In the genomic region with DNA sequence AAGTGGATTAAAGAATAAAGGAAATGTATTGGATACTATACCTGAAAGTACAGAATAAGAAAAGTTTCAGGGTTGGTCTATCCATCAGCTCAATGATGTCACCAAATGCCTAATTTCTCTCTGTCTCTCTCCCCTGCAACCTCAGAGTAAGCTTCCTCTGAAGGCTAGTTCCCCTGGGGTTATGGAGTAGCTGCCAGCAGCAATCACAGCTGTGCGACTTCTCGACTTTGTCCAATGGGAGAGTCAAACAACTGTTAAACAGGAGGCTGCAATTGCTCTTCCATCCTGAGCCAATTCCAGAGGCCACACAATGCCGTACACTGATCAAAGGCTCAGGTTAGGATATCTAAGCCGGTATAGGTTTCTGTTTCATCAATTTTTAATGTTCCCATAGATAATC, we compare ENCODE assay signal across 16 cellular contexts.
A peak's percentile ranks its signal among the peaks of the same experiment; 100 is the strongest.
DNase-seq lines count a peak whose midpoint lies in the region; ATAC-seq, FAIRE-seq and TF ChIP-seq lines count a peak whose summit lies in the region.
"Had no signal": no experiment of that assay in that cellular context is flagged by ENCODE, and none has a peak within 500 bp of the region (broad histone marks: within the 10 kb centered on the region; RNA-seq: fewer than 3 reads in every experiment).

No MANE protein-coding gene starts in this region.

- H3K27me3 Mint-ChIP-seq in WTC11 (ENCODE audit: low read depth): no peaks in the 10 kb centered on the region

- DNase-seq in NCI-H1694 (lab: John Stamatoyannopoulos, UW) (peak; percentile 9), NCI-H1694 treated with DMSO at 0.1 percent for 48 hours (lab: John Stamatoyannopoulos, UW) (no peak), NCI-H2171 treated with DMSO at 0.1 percent for 48 hours (lab: John Stamatoyannopoulos, UW) (peak; percentile 94), WTC11 (ENCODE audit: low spot score) (no peak), pons (ENCODE audit: low spot score) (peak; percentile 25), GM19239 (ENCODE audit: insufficient read length, low spot score) (no peak), T1000 (lab: John Stamatoyannopoulos, UW) (no peak)
- DNase-seq: 8988T; CD8-positive, alpha-beta T cell; IMR-90; Kasumi-1; NCI-H1417; NCI-H2029 treated with DMSO at 0.1 percent for 48 hours; SW 1271 had no signal

- peak; percentile 49; the same call in 1 of the 2 replicates for ATAC-seq in WTC11
- ATAC-seq in HG03108 (IDR thresholded peaks at IDR 0.05; ENCODE audit: unreplicated experiment): no peak
- ATAC-seq: CD8-positive, alpha-beta T cell had no signal

- no peak for TF ChIP-seq CTCF in WTC11 (IDR thresholded peaks at IDR 0.05)

- no peaks in the 10 kb centered on the region for H3K36me3 Mint-ChIP-seq in WTC11
- H3K36me3 Mint-ChIP-seq: CD8-positive, alpha-beta T cell had no signal

- no peak overlapping the region for H3K4me3 Mint-ChIP-seq in WTC11
- H3K4me3 Mint-ChIP-seq: CD8-positive, alpha-beta T cell had no signal

- H3K27ac Mint-ChIP-seq in WTC11: no peak overlapping the region
- H3K27ac Mint-ChIP-seq: CD8-positive, alpha-beta T cell had no signal

- CTCF ChIA-PET in WTC11 (lab: Charles Lee): interaction anchor here (1.4 kb wide), 1 partner anchor 112 kb away, joined by 9 read pairs; no protein-coding TSS in a partner anchor

- POLR2A ChIA-PET in WTC11 (lab: Charles Lee): no interaction called here

- H3K4me1 Mint-ChIP-seq in WTC11: peaks cover 17% of the 10 kb centered on the region

- H3K9me3 Mint-ChIP-seq in WTC11: peaks cover 4% of the 10 kb centered on the region; the same call in 1 of the 2 replicates

- no peak for FAIRE-seq in GM19239 (lab: Jason Lieb, UNC)
- FAIRE-seq: H54 had no signal

TF ChIP-seq in WTC11, 78 proteins besides CTCF, POLR2A, EP300 and RAD21:
- no peak for TF ChIP-seq EMX1 (CRISPR knock-in tag; IDR thresholded peaks at IDR 0.05)
- no peak for TF ChIP-seq IRF2 (CRISPR knock-in tag; IDR thresholded peaks at IDR 0.05; ENCODE audit: borderline replicate concordance, low read depth)

Comparison
In these comparisons a context has a peak if more than half of its experiments do, and no peak if none do; other contexts are left out.
1. DNase-seq: peak in NCI-H1694 (single experiment), NCI-H2171 treated with DMSO at 0.1 percent for 48 hours (single experiment) and pons (single experiment); none in NCI-H1694 treated with DMSO at 0.1 percent for 48 hours (single experiment), WTC11 (single experiment), GM19239 (single experiment) and T1000 (single experiment).